10 cellular contexts compared by ENCODE assay signal in the genomic region with DNA sequence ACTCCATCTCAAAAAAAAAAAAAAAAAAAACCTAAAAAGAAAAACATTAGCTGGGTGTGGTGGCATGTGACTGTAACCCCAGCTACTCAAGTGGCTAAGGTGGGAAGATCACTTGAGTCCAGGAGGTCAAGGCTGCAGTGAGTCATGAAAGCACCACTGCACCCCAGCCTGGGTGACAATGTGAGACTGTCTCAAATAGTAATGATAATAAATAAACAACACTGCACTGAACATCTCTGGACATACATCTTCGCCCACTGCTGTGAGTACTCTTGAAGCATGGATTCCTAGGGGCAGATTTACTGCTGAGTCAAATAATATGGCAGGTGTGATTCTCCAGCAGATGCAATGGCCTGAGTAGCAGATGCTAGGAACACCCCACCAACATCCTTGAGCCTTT. TPM values are rescaled to one million over a fixed set of nuclear protein-coding genes. Genes with fewer than 3 reads are reported as not detected.
DNase-seq lines count a peak whose midpoint lies in the region; ATAC-seq and TF ChIP-seq lines count a peak whose summit lies in the region.
"Had no signal": no experiment of that assay in that cellular context is flagged by ENCODE, and none has a peak within 500 bp of the region (broad histone marks: within the 10 kb centered on the region; RNA-seq: fewer than 3 reads in every experiment).

No MANE protein-coding gene starts in this region.

- H3K4me3 Mint-ChIP-seq in T-helper 17 cell, result no peak overlapping the region

- TF ChIP-seq POLR2A in heart left ventricle (IDR thresholded peaks at IDR 0.05) (no peak), upper lobe of left lung (IDR thresholded peaks at IDR 0.05) (no peak)

- H3K27me3 Mint-ChIP-seq in T-helper 17 cell, result no peaks in the 10 kb centered on the region

- TF ChIP-seq CTCF in heart left ventricle (IDR thresholded peaks at IDR 0.05) (no peak), left lung (IDR thresholded peaks at IDR 0.05) (no peak), upper lobe of left lung (IDR thresholded peaks at IDR 0.05) (no peak)

- DNase-seq in heart left ventricle (no peak), left ventricle myocardium superior (no peak), SJSA1 (ENCODE audit: low read depth in 1 of 2, low spot score in 2 of 2) (peak; percentile 33 to 59), left lung (no peak), upper lobe of left lung (peak in 1 of 2 donors; percentile 76), germinal center (ENCODE audit: low spot score) (no peak), T-helper 17 cell (no peak)
- DNase-seq: NCI-H187 treated with DMSO at 0.1 percent for 48 hours had no signal

- peak overlapping the region in 11 of 12 donors; percentile 18 to 88 (median 73) for H3K27ac ChIP-seq in heart left ventricle
- H3K27ac ChIP-seq in SJSA1, result no peak overlapping the region
- H3K27ac ChIP-seq in left lung, result peak overlapping the region; percentile 33 to 45
- H3K27ac ChIP-seq in upper lobe of left lung, result peak overlapping the region; percentile 18 to 81 (median 56)

- no peaks in the 10 kb centered on the region for H3K9me3 ChIP-seq in heart left ventricle
- H3K9me3 ChIP-seq in SJSA1 (replicated peaks), result no peaks in the 10 kb centered on the region
- H3K9me3 ChIP-seq in left lung, result no peaks in the 10 kb centered on the region
- no peaks in the 10 kb centered on the region for H3K9me3 ChIP-seq in upper lobe of left lung
- no peaks in the 10 kb centered on the region for H3K9me3 ChIP-seq in T-helper 17 cell (ENCODE audit: control insufficient read depth, low read length, poor library complexity, severe bottlenecking)
- H3K9me3 ChIP-seq: adrenal gland had no signal

- TF ChIP-seq EP300 in upper lobe of left lung (IDR thresholded peaks at IDR 0.05), result peak in 1 of 4 donors; percentile 74

- peaks cover 5% of the 10 kb centered on the region for H3K4me1 Mint-ChIP-seq in T-helper 17 cell

- no peak overlapping the region for H3K27ac Mint-ChIP-seq in T-helper 17 cell

- no peaks in the 10 kb centered on the region for H3K36me3 Mint-ChIP-seq in T-helper 17 cell (ENCODE audit: low read depth)

- H3K36me3 ChIP-seq in heart left ventricle, result peaks cover 0 to 23% (median 6%) of the 10 kb centered on the region in 9 donors
- H3K36me3 ChIP-seq in SJSA1, result no peaks in the 10 kb centered on the region; the same call in 1 of the 2 replicates
- H3K36me3 ChIP-seq in left lung, result no peaks in the 10 kb centered on the region
- H3K36me3 ChIP-seq in upper lobe of left lung, result no peaks in the 10 kb centered on the region
- H3K36me3 ChIP-seq: adrenal gland had no signal

- H3K4me1 ChIP-seq in heart left ventricle (peaks cover 0 to 49% (median 36%) of the 10 kb centered on the region in 12 donors), SJSA1 (replicated peaks) (peaks cover 73% of the 10 kb centered on the region), left lung (peaks cover 0 to 63% of the 10 kb centered on the region in 2 donors), upper lobe of left lung (peaks cover 24 to 50% (median 27%) of the 10 kb centered on the region in 4 donors)

- ATAC-seq in heart left ventricle, result no peak
- no peak for ATAC-seq in left ventricle myocardium superior
- peak; percentile 28 for ATAC-seq in left lung
- no peak for ATAC-seq in upper lobe of left lung (ENCODE audit: low FRiP score in 2 of 2)
- no peak for ATAC-seq in T-helper 17 cell
- no peak for ATAC-seq in GM19035 (IDR thresholded peaks at IDR 0.05; ENCODE audit: unreplicated experiment)

- H3K4me3 ChIP-seq in heart left ventricle (no peak overlapping the region), SJSA1 (no peak overlapping the region), left lung (no peak overlapping the region), upper lobe of left lung (no peak overlapping the region)
- H3K4me3 ChIP-seq: adrenal gland had no signal

- H3K27me3 ChIP-seq in heart left ventricle, result no peaks in the 10 kb centered on the region
- no peaks in the 10 kb centered on the region for H3K27me3 ChIP-seq in SJSA1 (replicated peaks)
- no peaks in the 10 kb centered on the region for H3K27me3 ChIP-seq in left lung
- no peaks in the 10 kb centered on the region for H3K27me3 ChIP-seq in upper lobe of left lung
- H3K27me3 ChIP-seq: adrenal gland had no signal

- WGBS in heart left ventricle, 4 donors, result 95 to 100% (median 97%) methylated on average over 1 of the region's 1 CpG
- WGBS in upper lobe of left lung, 2 donors, result 79 to 100% methylated on average over 1 of the region's 1 CpG

- intact Hi-C loops in heart left ventricle (cut with DNase I) (loop anchor here in 1 of 10 donors (5.0 kb wide), 1 partner anchor 40 kb away; no protein-coding TSS in a partner anchor), left ventricle myocardium superior (cut with micrococcal nuclease) (no loop called here), left lung (cut with DNase I) (no loop called here)

RNA-seq across cellular contexts. Expression of a gene that starts 23.7 kb away (rescaled TPM):
- 1 to 10 TPM; 3.1 to 8.6 (median 4.7) TPM for total RNA-seq in heart left ventricle
- 1 to 10 TPM; 3.1 to 3.3 TPM for polyA plus RNA-seq in heart left ventricle
- 4.6 TPM for total RNA-seq in left ventricle myocardium superior
- 11.0 and 11.5 TPM in 2 replicates for total RNA-seq in SJSA1 (2014; rRNA removed; shearing (Covaris generic))
- total RNA-seq in left lung, result 1 to 10 TPM; 4.5 to 7.7 TPM
- total RNA-seq in upper lobe of left lung, result 1 to 10 TPM; 2.1 to 9.9 (median 4.3) TPM
- total RNA-seq in T-helper 17 cell, result 1 to 10 TPM; 4.1 to 6.1 TPM

RNA-seq across cellular contexts. Expression of a gene that starts 32.4 kb away (rescaled TPM):
- 10 to 100 TPM in 6 of 9 donors, 1 to 10 TPM in 3; 4.4 to 17.0 (median 12.7) TPM for total RNA-seq in heart left ventricle
- polyA plus RNA-seq in heart left ventricle, result 10 to 100 TPM; 12.7 to 19.7 TPM
- total RNA-seq in left ventricle myocardium superior, result 15.4 TPM
- total RNA-seq in SJSA1 (2014; rRNA removed; shearing (Covaris generic)), result 16.3 and 23.4 TPM in 2 replicates
- total RNA-seq in left lung, result 10 to 100 TPM; 20.3 to 20.6 TPM
- total RNA-seq in upper lobe of left lung, result 10 to 100 TPM in 5 of 6 donors, 1 to 10 TPM in 1; 8.1 to 44.0 (median 17.6) TPM
- 10 to 100 TPM; 17.9 to 20.3 TPM for total RNA-seq in T-helper 17 cell

RNA-seq across cellular contexts. Expression of a gene that starts 37.9 kb away (rescaled TPM):
- 100 to 1,000 TPM; 123 to 236 (median 140) TPM for total RNA-seq in heart left ventricle
- 100 to 1,000 TPM; 186 to 325 TPM for polyA plus RNA-seq in heart left ventricle
- total RNA-seq in left ventricle myocardium superior, result 181 TPM
- total RNA-seq in SJSA1 (2014; rRNA removed; shearing (Covaris generic)), result 263 and 326 TPM in 2 replicates
- total RNA-seq in left lung, result 100 to 1,000 TPM; 122 to 133 TPM
- 100 to 1,000 TPM; 163 to 248 (median 187) TPM for total RNA-seq in upper lobe of left lung
- 100 to 1,000 TPM; 109 to 131 TPM for total RNA-seq in T-helper 17 cell

RNA-seq across cellular contexts. Expression of a gene that starts 46.7 kb away (rescaled TPM):
- 10 to 100 TPM; 14.5 to 51.2 (median 22.7) TPM for total RNA-seq in heart left ventricle
- polyA plus RNA-seq in heart left ventricle, result 10 to 100 TPM; 17.4 to 21.7 TPM
- total RNA-seq in left ventricle myocardium superior, result 29.5 TPM
- total RNA-seq in SJSA1 (2014; rRNA removed; shearing (Covaris generic)), result 11.9 and 31.5 TPM in 2 replicates
- 10 to 100 TPM; 33.9 to 35.8 TPM for total RNA-seq in left lung
- 10 to 100 TPM; 41.2 to 93.2 (median 64.0) TPM for total RNA-seq in upper lobe of left lung
- total RNA-seq in T-helper 17 cell, result 10 to 100 TPM; 82.2 to 90.5 TPM

Comparison
In these comparisons a context has a peak if more than half of its experiments do, and no peak if none do; other contexts are left out.
1. DNase-seq: peak in SJSA1 (2 of 2); none in heart left ventricle (0 of 5), left ventricle myocardium superior (single experiment), left lung (0 of 2), germinal center (single experiment) and T-helper 17 cell (0 of 3).